ENCODE assay signal across 11 cellular contexts in genomic region chr10:94591461-94592205, GRCh38. TPM values are rescaled to one million over a fixed set of nuclear protein-coding genes. Genes with fewer than 3 reads are reported as not detected.
A peak's percentile ranks its signal among the peaks of the same experiment; 100 is the strongest.
DNase-seq lines count a peak whose midpoint lies in the region; ATAC-seq and TF ChIP-seq lines count a peak whose summit lies in the region.
"Had no signal": no experiment of that assay in that cellular context is flagged by ENCODE, and none has a peak within 500 bp of the region (broad histone marks: within the 10 kb centered on the region; RNA-seq: fewer than 3 reads in every experiment).

No MANE protein-coding gene starts in this region.

- H3K27me3 ChIP-seq in upper lobe of right lung: no peaks in the 10 kb centered on the region

- H3K27me3 Mint-ChIP-seq in activated T-cell treated with anti-CD3 and anti-CD28 coated beads, Interleukin-2, amount 50 U/mL, for 4 hours (ENCODE audit: low read depth): no peaks in the 10 kb centered on the region
- no peaks in the 10 kb centered on the region for H3K27me3 Mint-ChIP-seq in stimulated activated memory B cell treated with anti-CD40 and anti-IgM and Interleukin-4, amounts not matched to agents 10 μg/mL and 1 μg/mL and 100 μg/mL, for 72 hours
- H3K27me3 Mint-ChIP-seq: naive thymus-derived CD8-positive, alpha-beta T cell had no signal

- no peak overlapping the region for H3K4me3 Mint-ChIP-seq in activated T-cell treated with anti-CD3 and anti-CD28 coated beads, Interleukin-2, amount 50 U/mL, for 4 hours
- no peak overlapping the region for H3K4me3 Mint-ChIP-seq in stimulated activated memory B cell treated with anti-CD40 and anti-IgM and Interleukin-4, amounts not matched to agents 10 μg/mL and 1 μg/mL and 100 μg/mL, for 72 hours
- H3K4me3 Mint-ChIP-seq: naive thymus-derived CD8-positive, alpha-beta T cell had no signal

- H3K36me3 Mint-ChIP-seq in activated T-cell treated with anti-CD3 and anti-CD28 coated beads, Interleukin-2, amount 50 U/mL, for 4 hours (ENCODE audit: insufficient read depth): peaks cover 26% of the 10 kb centered on the region
- peaks cover 50% of the 10 kb centered on the region for H3K36me3 Mint-ChIP-seq in stimulated activated memory B cell treated with anti-CD40 and anti-IgM and Interleukin-4, amounts not matched to agents 10 μg/mL and 1 μg/mL and 100 μg/mL, for 72 hours

- intact Hi-C loops in upper lobe of right lung (cut with DNase I): no loop called here

- H3K4me1 Mint-ChIP-seq in activated T-cell treated with anti-CD3 and anti-CD28 coated beads, Interleukin-2, amount 50 U/mL, for 4 hours (ENCODE audit: low read depth): peaks cover 7% of the 10 kb centered on the region
- no peaks in the 10 kb centered on the region for H3K4me1 Mint-ChIP-seq in stimulated activated memory B cell treated with anti-CD40 and anti-IgM and Interleukin-4, amounts not matched to agents 10 μg/mL and 1 μg/mL and 100 μg/mL, for 72 hours
- H3K4me1 Mint-ChIP-seq: naive thymus-derived CD8-positive, alpha-beta T cell had no signal

- H3K4me3 ChIP-seq in upper lobe of right lung: no peak overlapping the region

- H3K9me3 Mint-ChIP-seq in activated T-cell treated with anti-CD3 and anti-CD28 coated beads, Interleukin-2, amount 50 U/mL, for 4 hours: no peaks in the 10 kb centered on the region
- H3K9me3 Mint-ChIP-seq in stimulated activated memory B cell treated with anti-CD40 and anti-IgM and Interleukin-4, amounts not matched to agents 10 μg/mL and 1 μg/mL and 100 μg/mL, for 72 hours: no peaks in the 10 kb centered on the region
- H3K9me3 Mint-ChIP-seq: naive thymus-derived CD8-positive, alpha-beta T cell had no signal

- ATAC-seq in activated T-cell treated with anti-CD3 and anti-CD28 coated beads, Interleukin-2, amount 50 U/mL, for 4 hours: peak; percentile 70 to 80
- ATAC-seq in GM21529 (IDR thresholded peaks at IDR 0.05; ENCODE audit: unreplicated experiment): peak; percentile 86
- ATAC-seq in HG03108 (IDR thresholded peaks at IDR 0.05; ENCODE audit: unreplicated experiment): peak; percentile 61
- ATAC-seq in stimulated activated memory B cell treated with anti-CD40 and anti-IgM and Interleukin-4, amounts not matched to agents 10 μg/mL and 1 μg/mL and 100 μg/mL, for 72 hours: peak; percentile 72
- no peak for ATAC-seq in upper lobe of right lung
- ATAC-seq: esophagus mucosa; naive thymus-derived CD8-positive, alpha-beta T cell had no signal

- DNase-seq in activated T-cell treated with anti-CD3 and anti-CD28 coated beads, Interleukin-2, amount 50 U/mL, for 4 hours: no peak
- DNase-seq in activated T-cell treated with anti-CD3 and anti-CD28 coated beads for 4 hours (no peak), SHP77 (lab: John Stamatoyannopoulos, UW) (no peak), upper lobe of right lung (no peak), COR-L47 (lab: John Stamatoyannopoulos, UW) (no peak)
- DNase-seq: naive thymus-derived CD8-positive, alpha-beta T cell; NCI-H187 had no signal

- H3K4me1 ChIP-seq in upper lobe of right lung: no peaks in the 10 kb centered on the region

- H3K27ac Mint-ChIP-seq in stimulated activated memory B cell treated with anti-CD40 and anti-IgM and Interleukin-4, amounts not matched to agents 10 μg/mL and 1 μg/mL and 100 μg/mL, for 72 hours: peak overlapping the region; percentile 58
- H3K27ac Mint-ChIP-seq: naive thymus-derived CD8-positive, alpha-beta T cell had no signal

- no peaks in the 10 kb centered on the region for H3K36me3 ChIP-seq in upper lobe of right lung

- no peaks in the 10 kb centered on the region for H3K9me3 ChIP-seq in upper lobe of right lung

- TF ChIP-seq CTCF in upper lobe of right lung (IDR thresholded peaks at IDR 0.05): no peak

- no peak overlapping the region for H3K27ac ChIP-seq in upper lobe of right lung

RNA-seq across cellular contexts. Expression of gene HELLS, which starts 46.0 kb away (rescaled TPM):
- 100 to 1,000 TPM in 1 of 3 donors, 10 to 100 TPM in 2; 87.9 to 119 (median 92.7) TPM for total RNA-seq in activated T-cell treated with anti-CD3 and anti-CD28 coated beads, Interleukin-2, amount 50 U/mL, for 4 hours
- 3.3 TPM for total RNA-seq in upper lobe of right lung

Comparison
In these comparisons a context has a peak if more than half of its experiments do, and no peak if none do; other contexts are left out.
1. RNA of gene HELLS, which starts 46.0 kb away (total RNA-seq): 87.9 to 119 TPM in activated T-cell treated with anti-CD3 and anti-CD28 coated beads, Interleukin-2, amount 50 U/mL, for 4 hours; 3.3 TPM in upper lobe of right lung (single experiment); every median in the first group is over 10 times any median in the second.